Comparison of ENCODE assay signal across 17 cellular contexts in the genomic region with DNA sequence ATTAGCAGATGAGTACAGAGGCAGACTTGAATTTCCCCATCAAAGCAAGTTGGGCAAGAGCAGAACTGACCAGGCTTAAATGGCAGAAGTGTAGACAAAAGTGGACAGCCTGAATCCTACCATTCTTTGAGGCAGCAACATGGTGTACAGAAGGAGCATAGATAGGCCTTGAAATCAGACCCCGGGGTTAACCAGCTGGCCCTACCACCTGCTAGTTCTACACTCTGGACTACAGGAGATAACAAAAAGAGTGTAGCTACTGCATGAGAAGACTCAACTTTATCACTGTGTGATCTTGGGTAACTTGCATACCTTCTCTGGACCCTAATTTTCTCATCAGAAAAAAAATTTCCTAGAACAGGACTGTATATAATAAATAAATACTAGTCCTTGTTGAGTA.
DNase-seq lines count a peak whose midpoint lies in the region; ATAC-seq, FAIRE-seq and TF ChIP-seq lines count a peak whose summit lies in the region.
"Had no signal": no experiment of that assay in that cellular context is flagged by ENCODE, and none has a peak within 500 bp of the region (broad histone marks: within the 10 kb centered on the region; RNA-seq: fewer than 3 reads in every experiment).

No MANE protein-coding gene starts in this region.

- H3K18ac ChIP-seq in mesenchymal stem cell (ENCODE audit: low read depth in 1 of 2, low read length in 2 of 2): no peak overlapping the region

- no peak overlapping the region for H4K91ac ChIP-seq in mesenchymal stem cell (ENCODE audit: low read length)

- no peak overlapping the region for H3K9ac ChIP-seq in mesenchymal stem cell (ENCODE audit: low read length)

- no peak for TF ChIP-seq POLR2A in GM12892 (IDR thresholded peaks at IDR 0.05; ENCODE audit: low read depth, low read length)

- peak; percentile 50 for FAIRE-seq in GM12892 (lab: Jason Lieb, UNC)

- H2AK5ac ChIP-seq in mesenchymal stem cell (ENCODE audit: low read length, severe bottlenecking): peak overlapping the region; percentile 15

- no peak overlapping the region for H3K14ac ChIP-seq in mesenchymal stem cell (ENCODE audit: low read length in 2 of 2)

- peaks cover 0 to 73% of the 10 kb centered on the region in 2 experiments for H3K27me3 ChIP-seq in mesenchymal stem cell (ENCODE audit: control insufficient read depth in 1 of 2, insufficient read depth in 1 of 2, low read length in 2 of 2)
- H3K27me3 ChIP-seq: SJSA1 had no signal

- WGBS in mesenchymal stem cell: 60% methylated on average over 1 of the region's 1 CpG

- H3K4me1 Mint-ChIP-seq in CD14-positive monocyte: peaks cover 37% of the 10 kb centered on the region
- H3K4me1 Mint-ChIP-seq: CD8-positive, alpha-beta memory T cell had no signal

- TF ChIP-seq CTCF in CD14-positive monocyte (IDR thresholded peaks at IDR 0.05): no peak

- H4K8ac ChIP-seq in mesenchymal stem cell (ENCODE audit: low read length): no peak overlapping the region

- H3K4me3 ChIP-seq in mesenchymal stem cell (ENCODE audit: insufficient read depth in 1 of 2, low read depth in 1 of 2, low read length in 2 of 2): no peak overlapping the region
- H3K4me3 ChIP-seq: SJSA1 had no signal

- no peak overlapping the region for H2BK5ac ChIP-seq in mesenchymal stem cell (ENCODE audit: low read depth, low read length, poor library complexity, severe bottlenecking)

- H3K27ac ChIP-seq in mesenchymal stem cell (ENCODE audit: low read length, poor library complexity, severe bottlenecking): no peak overlapping the region
- H3K27ac ChIP-seq: SJSA1 had no signal

- no peak for ATAC-seq in GM18858 (IDR thresholded peaks at IDR 0.05; ENCODE audit: unreplicated experiment)
- ATAC-seq: HCT116, PC-3 had no signal

- H3K27me3 Mint-ChIP-seq in CD14-positive monocyte (ENCODE audit: low read depth in 3 of 3): peaks cover 18 to 20% (median 20%) of the 10 kb centered on the region in 3 donors

- peak overlapping the region; percentile 76 to 91 (median 86) for H3K27ac Mint-ChIP-seq in CD14-positive monocyte
- H3K27ac Mint-ChIP-seq: CD8-positive, alpha-beta memory T cell had no signal

- no peaks in the 10 kb centered on the region for H3K36me3 ChIP-seq in mesenchymal stem cell (ENCODE audit: control insufficient read depth in 1 of 2, insufficient read depth in 2 of 2, low read depth in 1 of 2, low read length in 2 of 2)
- H3K36me3 ChIP-seq: SJSA1 had no signal

- no peaks in the 10 kb centered on the region for H3K9me3 Mint-ChIP-seq in CD14-positive monocyte
- H3K9me3 Mint-ChIP-seq: CD8-positive, alpha-beta memory T cell had no signal

- H3K36me3 Mint-ChIP-seq in CD14-positive monocyte: peaks cover 0 to 2% of the 10 kb centered on the region in 2 donors
- H3K36me3 Mint-ChIP-seq: CD8-positive, alpha-beta memory T cell had no signal

- H3K9me3 ChIP-seq in mesenchymal stem cell (ENCODE audit: control insufficient read depth, low read length): no peaks in the 10 kb centered on the region
- H3K9me3 ChIP-seq: SJSA1 had no signal

- DNase-seq in CD14-positive monocyte (ENCODE audit: low spot score): no peak
- no peak for DNase-seq in GM12892 (ENCODE audit: insufficient read length)
- DNase-seq in NOMO-1 (lab: John Stamatoyannopoulos, UW; ENCODE audit: unreplicated experiment in 2 of 2): peak; percentile 49 to 61
- DNase-seq in mesenchymal stem cell: no peak
- no peak for DNase-seq in epidermal melanocyte (ENCODE audit: insufficient read length, low spot score)
- DNase-seq in activated CD4-positive, CD25-positive, alpha-beta regulatory T cell (lab: John Stamatoyannopoulos, UW): no peak
- DNase-seq: CD8-positive, alpha-beta memory T cell; DMS153; IMR-90; NCI-H1048; NCI-H1694 treated with DMSO at 0.1 percent for 48 hours; NCI-H446 treated with DMSO at 0.1 percent for 48 hours; PC-3; T-helper 1 cell had no signal

- no peak overlapping the region for H2BK120ac ChIP-seq in mesenchymal stem cell (ENCODE audit: low read depth, low read length)

- no peak overlapping the region for H3K4ac ChIP-seq in mesenchymal stem cell (ENCODE audit: low read depth in 1 of 2, low read length in 2 of 2)

- no peak overlapping the region for H2BK12ac ChIP-seq in mesenchymal stem cell (ENCODE audit: low read length in 2 of 2)

- no peak overlapping the region for H3K4me2 ChIP-seq in mesenchymal stem cell (ENCODE audit: low read length, poor library complexity, severe bottlenecking)

- H3K79me1 ChIP-seq in mesenchymal stem cell (replicated peaks; ENCODE audit: low read length, poor library complexity, severe bottlenecking): no peaks in the 10 kb centered on the region

- H2AFZ ChIP-seq in mesenchymal stem cell (ENCODE audit: low read depth, low read length): no peak overlapping the region

- no peak overlapping the region for H2BK15ac ChIP-seq in mesenchymal stem cell (ENCODE audit: low read depth, poor library complexity, severe bottlenecking)

- intact Hi-C loops in CD14-positive monocyte (cut with micrococcal nuclease): no loop called here

- H3K23ac ChIP-seq in mesenchymal stem cell (ENCODE audit: low read length in 2 of 2): no peak overlapping the region

- H3K4me3 Mint-ChIP-seq in CD14-positive monocyte: peak overlapping the region in 1 of 2 donors; percentile 86
- H3K4me3 Mint-ChIP-seq: CD8-positive, alpha-beta memory T cell had no signal

- H3K4me1 ChIP-seq in mesenchymal stem cell (ENCODE audit: control insufficient read depth, insufficient read depth, low read depth, low read length): peaks cover 14% of the 10 kb centered on the region

Comparison
In these comparisons a context has a peak if more than half of its experiments do, and no peak if none do; other contexts are left out.
1. DNase-seq: peak in NOMO-1 (2 of 2); none in CD14-positive monocyte (single experiment), GM12892 (single experiment), mesenchymal stem cell (single experiment), epidermal melanocyte (single experiment) and activated CD4-positive, CD25-positive, alpha-beta regulatory T cell (0 of 4).